ENCODE assay signal across 2 cellular contexts in the genomic region with DNA sequence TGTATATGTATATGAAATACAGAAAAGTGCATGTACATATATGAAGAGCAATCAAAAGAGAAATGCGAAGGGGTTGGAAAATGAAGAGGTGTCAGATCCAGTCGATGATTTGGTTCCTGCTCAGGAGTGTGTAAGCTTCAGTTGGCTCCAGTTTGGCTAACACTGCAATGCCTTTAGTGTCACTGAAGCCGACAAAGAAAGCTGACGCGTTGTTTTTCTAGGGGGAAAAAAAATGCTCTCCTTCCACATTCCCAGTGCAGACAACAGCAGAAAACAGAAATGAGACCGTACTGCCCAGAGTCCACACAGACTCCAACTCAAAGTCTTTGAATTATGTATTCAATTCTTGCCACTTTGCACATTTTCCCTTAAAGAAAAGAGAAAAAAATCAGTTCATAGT.
TF ChIP-seq lines count a peak whose summit lies in the region.

No MANE protein-coding gene starts in this region.

TF ChIP-seq in A549, 52 proteins besides CTCF, POLR2A, EP300 and RAD21:
- peak; percentile 17 for TF ChIP-seq MAFK (IDR thresholded peaks at IDR 0.05; ENCODE audit: partially characterized antibody)
- TF ChIP-seq, protein P1, sequence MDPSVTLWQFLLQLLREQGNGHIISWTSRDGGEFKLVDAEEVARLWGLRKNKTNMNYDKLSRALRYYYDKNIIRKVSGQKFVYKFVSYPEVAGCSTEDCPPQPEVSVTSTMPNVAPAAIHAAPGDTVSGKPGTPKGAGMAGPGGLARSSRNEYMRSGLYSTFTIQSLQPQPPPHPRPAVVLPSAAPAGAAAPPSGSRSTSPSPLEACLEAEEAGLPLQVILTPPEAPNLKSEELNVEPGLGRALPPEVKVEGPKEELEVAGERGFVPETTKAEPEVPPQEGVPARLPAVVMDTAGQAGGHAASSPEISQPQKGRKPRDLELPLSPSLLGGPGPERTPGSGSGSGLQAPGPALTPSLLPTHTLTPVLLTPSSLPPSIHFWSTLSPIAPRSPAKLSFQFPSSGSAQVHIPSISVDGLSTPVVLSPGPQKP (IDR thresholded peaks at IDR 0.05; ENCODE audit: low read depth, low read length): no peak

TF ChIP-seq in IMR-90, 13 proteins besides CTCF, POLR2A, EP300 and RAD21:
- peak; percentile 57 for TF ChIP-seq MAFK (IDR thresholded peaks at IDR 0.05; ENCODE audit: low read depth, low read length)
- no peak for TF ChIP-seq MXI1 (IDR thresholded peaks at IDR 0.05; ENCODE audit: borderline replicate concordance, low read depth, low read length)
- TF ChIP-seq BHLHE40 (IDR thresholded peaks at IDR 0.05; ENCODE audit: low read depth, low read length): no peak
- TF ChIP-seq RCOR1 (IDR thresholded peaks at IDR 0.05; ENCODE audit: insufficient replicate concordance, low read length): no peak
